Comparison of ENCODE assay signal across 15 cellular contexts in the genomic region with DNA sequence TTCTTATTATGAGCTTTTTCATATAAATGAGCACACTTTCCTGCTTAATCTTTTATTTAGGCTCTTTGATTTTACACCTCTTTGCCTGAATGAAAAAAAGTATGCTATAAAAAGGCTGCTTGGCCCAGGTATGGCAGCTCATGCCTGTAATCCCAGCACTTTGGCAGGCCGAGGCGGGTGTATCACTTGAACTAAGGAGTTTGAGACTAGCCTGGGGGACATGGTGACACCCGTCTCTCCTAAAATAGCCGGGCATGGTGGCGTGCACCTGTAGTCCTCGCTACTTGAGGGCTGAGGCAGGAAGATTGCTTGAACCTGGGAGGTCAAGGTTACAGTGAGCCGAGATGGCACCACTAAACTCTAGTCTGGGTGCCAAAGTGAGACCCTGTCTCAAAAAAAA.
DNase-seq lines count a peak whose midpoint lies in the region; ATAC-seq and TF ChIP-seq lines count a peak whose summit lies in the region.
"Had no signal": no experiment of that assay in that cellular context is flagged by ENCODE, and none has a peak within 500 bp of the region (broad histone marks: within the 10 kb centered on the region; RNA-seq: fewer than 3 reads in every experiment).

No MANE protein-coding gene starts in this region.

- peak overlapping the region; percentile 63 for H3K27ac ChIP-seq in left ventricle myocardium inferior (replicated peaks)
- H3K27ac ChIP-seq in layer of hippocampus (ENCODE audit: low read depth, low read length), result peak overlapping the region; percentile 22
- peak overlapping the region; percentile 59 for H3K27ac ChIP-seq in psoas muscle
- H3K27ac ChIP-seq in upper lobe of left lung, result peak overlapping the region in 3 of 4 donors; percentile 28 to 37 (median 31)

- H3K27ac Mint-ChIP-seq in activated naive CD4-positive, alpha-beta T cell treated with anti-CD3 and anti-CD28 coated beads, Interleukin-2, amount 10 ng/mL, durations not matched to agents 7 days and 5 days, result no peak overlapping the region
- H3K27ac Mint-ChIP-seq: B cell; CD4-positive, alpha-beta T cell; H9 had no signal

- H3K36me3 ChIP-seq in left ventricle myocardium inferior, result no peaks in the 10 kb centered on the region
- H3K36me3 ChIP-seq in psoas muscle (ENCODE audit: insufficient read depth in 1 of 2, low read depth in 1 of 2), result no peaks in the 10 kb centered on the region
- H3K36me3 ChIP-seq in upper lobe of left lung, result no peaks in the 10 kb centered on the region

- peaks cover 88% of the 10 kb centered on the region for H3K4me1 ChIP-seq in left ventricle myocardium inferior
- H3K4me1 ChIP-seq in psoas muscle, result peaks cover 50% of the 10 kb centered on the region
- peaks cover 25 to 74% (median 46%) of the 10 kb centered on the region in 4 donors for H3K4me1 ChIP-seq in upper lobe of left lung

- no peak for TF ChIP-seq POLR2A in upper lobe of left lung (IDR thresholded peaks at IDR 0.05)

- no peaks in the 10 kb centered on the region for H3K27me3 ChIP-seq in left ventricle myocardium inferior (ENCODE audit: low read depth)
- no peaks in the 10 kb centered on the region for H3K27me3 ChIP-seq in layer of hippocampus (ENCODE audit: control insufficient read depth, insufficient read depth, low read length)
- H3K27me3 ChIP-seq in psoas muscle (ENCODE audit: insufficient read depth in 3 of 3, low read length in 2 of 3), result no peaks in the 10 kb centered on the region
- no peaks in the 10 kb centered on the region for H3K27me3 ChIP-seq in upper lobe of left lung

- DNase-seq in left ventricle myocardium inferior (no peak), left cardiac atrium (no peak), psoas muscle (no peak), upper lobe of left lung (no peak), NCI-H2196 (lab: John Stamatoyannopoulos, UW; ENCODE audit: unreplicated experiment) (no peak)
- no peak for DNase-seq in activated naive CD4-positive, alpha-beta T cell treated with anti-CD3 and anti-CD28 coated beads, Interleukin-2, amount 10 ng/mL, durations not matched to agents 7 days and 5 days
- DNase-seq: C1 segment of cervical spinal cord; Calu3; CD4-positive, alpha-beta T cell; DMS79; GOT3; H9 had no signal

- H3K4me3 ChIP-seq in left ventricle myocardium inferior, result no peak overlapping the region
- no peak overlapping the region for H3K4me3 ChIP-seq in psoas muscle
- no peak overlapping the region for H3K4me3 ChIP-seq in upper lobe of left lung

- H3K9me3 ChIP-seq in left ventricle myocardium inferior (replicated peaks) (no peaks in the 10 kb centered on the region), psoas muscle (no peaks in the 10 kb centered on the region), upper lobe of left lung (no peaks in the 10 kb centered on the region)

- TF ChIP-seq CTCF in left ventricle myocardium inferior (IDR thresholded peaks at IDR 0.05; ENCODE audit: borderline replicate concordance) (no peak), psoas muscle (IDR thresholded peaks at IDR 0.05) (no peak), upper lobe of left lung (IDR thresholded peaks at IDR 0.05) (no peak)

- no peaks in the 10 kb centered on the region for H3K9me3 Mint-ChIP-seq in activated naive CD4-positive, alpha-beta T cell treated with anti-CD3 and anti-CD28 coated beads, Interleukin-2, amount 10 ng/mL, durations not matched to agents 7 days and 5 days
- H3K9me3 Mint-ChIP-seq: CD4-positive, alpha-beta T cell; H9 had no signal

- CTCF ChIA-PET in activated naive CD4-positive, alpha-beta T cell treated with anti-CD3 and anti-CD28 coated beads, Interleukin-2, amount 10 ng/mL, durations not matched to agents 7 days and 5 days (lab: Charles Lee), result no interaction called here

- intact Hi-C loops in left ventricle myocardium inferior (cut with micrococcal nuclease) (no loop called here), left cardiac atrium (cut with DNase I) (loop anchor here in 1 of 2 donors (10.0 kb wide), 1 partner anchor 71 kb away; the partner anchor contains the start of genes DOCK4 and ZNF277), psoas muscle (cut with DNase I) (loop anchor here in 1 of 2 donors (5.0 kb wide), 1 partner anchor 74 kb away; the partner anchor contains the start of genes DOCK4 and ZNF277)

- no peak for TF ChIP-seq EP300 in upper lobe of left lung (IDR thresholded peaks at IDR 0.05)

- H3K4me1 Mint-ChIP-seq in activated naive CD4-positive, alpha-beta T cell treated with anti-CD3 and anti-CD28 coated beads, Interleukin-2, amount 10 ng/mL, durations not matched to agents 7 days and 5 days, result no peaks in the 10 kb centered on the region
- H3K4me1 Mint-ChIP-seq: B cell had no signal

- no peaks in the 10 kb centered on the region for H3K36me3 Mint-ChIP-seq in activated naive CD4-positive, alpha-beta T cell treated with anti-CD3 and anti-CD28 coated beads, Interleukin-2, amount 10 ng/mL, durations not matched to agents 7 days and 5 days

- H3K4me3 Mint-ChIP-seq in activated naive CD4-positive, alpha-beta T cell treated with anti-CD3 and anti-CD28 coated beads, Interleukin-2, amount 10 ng/mL, durations not matched to agents 7 days and 5 days, result no peak overlapping the region
- H3K4me3 Mint-ChIP-seq: B cell; CD4-positive, alpha-beta T cell; H9 had no signal

- ATAC-seq in left cardiac atrium, result no peak
- peak in 2 of 4 donors; percentile 34 to 46 for ATAC-seq in psoas muscle
- no peak for ATAC-seq in upper lobe of left lung (ENCODE audit: low FRiP score in 2 of 2)
- ATAC-seq in GM19395 (IDR thresholded peaks at IDR 0.05; ENCODE audit: unreplicated experiment), result no peak

- no peaks in the 10 kb centered on the region for H3K27me3 Mint-ChIP-seq in activated naive CD4-positive, alpha-beta T cell treated with anti-CD3 and anti-CD28 coated beads, Interleukin-2, amount 10 ng/mL, durations not matched to agents 7 days and 5 days
- H3K27me3 Mint-ChIP-seq: B cell; CD4-positive, alpha-beta T cell had no signal

- 28 to 40% (median 37%) methylated on average over 7 of the region's 7 CpGs for WGBS in psoas muscle, 3 donors
- WGBS in upper lobe of left lung, 2 donors, result 96 to 99% methylated on average over 7 of the region's 7 CpGs
